ENCODE assay signal across 13 cellular contexts in the genomic region with DNA sequence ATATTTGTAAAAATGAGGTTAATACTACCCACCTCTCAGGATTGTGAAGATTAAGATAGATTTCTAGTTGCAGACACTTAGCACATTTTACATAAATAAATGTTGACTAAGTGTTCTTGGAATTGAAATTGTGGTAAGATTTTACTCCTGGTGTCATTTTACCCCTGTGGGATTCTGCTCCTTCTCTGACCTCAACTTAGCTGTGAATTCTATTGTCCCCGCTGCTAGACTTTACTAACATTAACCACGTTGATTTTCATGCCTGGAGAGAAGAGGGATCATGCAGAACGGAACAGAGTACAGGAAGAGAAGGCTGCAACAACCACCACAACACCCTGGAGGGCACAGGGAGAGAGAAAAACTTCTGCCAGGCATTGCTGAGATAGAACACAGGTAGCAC. TPM values are rescaled to one million over a fixed set of nuclear protein-coding genes. Genes with fewer than 3 reads are reported as not detected.
"Had no signal": no experiment of that assay in that cellular context is flagged by ENCODE, and none has a peak within 500 bp of the region (broad histone marks: within the 10 kb centered on the region; RNA-seq: fewer than 3 reads in every experiment).

No MANE protein-coding gene starts in this region.

- H3K4me1 ChIP-seq: breast epithelium had no signal

- H3K4me3 ChIP-seq: adrenal gland, breast epithelium, heart left ventricle, left lung had no signal

- H3K36me3 ChIP-seq: adrenal gland, breast epithelium, heart left ventricle, left lung had no signal

- ATAC-seq: esophagus mucosa, heart left ventricle, left lung had no signal

- H3K27ac ChIP-seq: adrenal gland, breast epithelium, heart left ventricle, left lung had no signal

- DNase-seq: activated B cell treated with CpG ODN at 0.5 μM for 24 hours; activated CD4-positive, alpha-beta T cell treated with anti-CD3 and anti-CD28 coated beads, Interleukin-2, amount 10 ng/mL, durations not matched to agents 7 days and 5 days; activated naive CD4-positive, alpha-beta T cell treated with anti-CD3 and anti-CD28 coated beads, Interleukin-2, amount 50 U/mL, for 16 hours; adrenal gland; foreskin fibroblast; heart left ventricle; islet precursor cell; left lung; nephron progenitor cell; stimulated activated CD4-positive, alpha-beta T cell treated with anti-CD3 and anti-CD28 coated beads, Interleukin-4, amount 100 ng/mL, for 1 hour; stimulated activated CD8-positive, alpha-beta memory T cell treated with anti-CD3 and anti-CD28 coated beads, Interleukin-4, amount 100 ng/mL, for 48 hours had no signal

- H3K27me3 ChIP-seq: adrenal gland, breast epithelium had no signal

- H3K9me3 ChIP-seq: adrenal gland, breast epithelium, heart left ventricle, left lung had no signal

RNA-seq across cellular contexts. Expression of a gene that starts 2.1 kb away (rescaled TPM):
- total RNA-seq: activated B cell treated with CpG ODN at 0.5 μM for 24 hours had no signal
